In the genomic region with DNA sequence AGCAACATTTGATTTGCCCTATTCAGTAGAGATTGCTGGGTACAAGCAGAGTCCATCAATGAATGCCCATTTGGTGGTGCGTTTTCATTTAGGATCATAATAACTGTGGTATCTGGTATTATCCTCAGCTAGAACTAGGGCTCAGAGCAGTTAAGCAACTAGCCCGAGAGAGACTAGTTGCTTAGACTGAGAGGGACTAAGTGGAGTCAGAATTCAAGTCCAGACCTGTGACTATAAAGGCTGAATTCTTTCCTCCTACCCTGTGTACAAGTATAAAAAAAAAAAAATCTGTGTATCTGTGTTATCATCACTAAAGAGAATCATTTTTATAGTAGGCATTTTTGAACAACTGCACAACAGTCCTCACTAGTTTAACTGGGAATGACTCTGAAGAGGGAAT, we compare ENCODE assay signal across 21 cellular contexts. TPM values are rescaled to one million over a fixed set of nuclear protein-coding genes. Genes with fewer than 3 reads are reported as not detected.
DNase-seq lines count a peak whose midpoint lies in the region; ATAC-seq, FAIRE-seq and TF ChIP-seq lines count a peak whose summit lies in the region.
"Had no signal": no experiment of that assay in that cellular context is flagged by ENCODE, and none has a peak within 500 bp of the region (broad histone marks: within the 10 kb centered on the region; RNA-seq: fewer than 3 reads in every experiment).

No MANE protein-coding gene starts in this region.

- no peak for FAIRE-seq in bronchial epithelial cell (lab: Jason Lieb, UNC)
- FAIRE-seq: A204.1, GM12891, GM18507 had no signal

- DNase-seq in HPDE6-E6E7 (ENCODE audit: extremely low spot score), result peak; percentile 2
- DNase-seq in bronchial epithelial cell (ENCODE audit: low read depth), result peak; percentile 77
- DNase-seq in foreskin keratinocyte, result peak in 1 of 2 donors; percentile 68
- no peak for DNase-seq in activated CD4-positive, alpha-beta T cell treated with anti-CD3 and anti-CD28 coated beads, Interleukin-2, amount 50 U/mL, for 48 hours
- DNase-seq in NCI-H2107 (lab: John Stamatoyannopoulos, UW), result no peak
- DNase-seq in activated CD4-positive, alpha-beta T cell treated with anti-CD3 and anti-CD28 coated beads, Interleukin-2, amount 50 U/mL, for 1 hour, result no peak
- DNase-seq: AML-193; BE2C; Calu3; CD4-positive, alpha-beta memory T cell; COR-L47; DMS53; DMS79 treated with DMSO at 0.1 percent for 48 hours; GF-D8; H9 had no signal

- no peaks in the 10 kb centered on the region for H3K36me3 ChIP-seq in bronchial epithelial cell (ENCODE audit: control insufficient read depth, insufficient read depth, low read length)
- H3K36me3 ChIP-seq: BE2C; BLaER1 treated with 17β-estradiol and CSF1 and Interleukin-3, amounts not matched to agents 10 nM and 100 nM had no signal

- H3K27me3 ChIP-seq in bronchial epithelial cell (ENCODE audit: control insufficient read depth, insufficient read depth, low read length) (no peaks in the 10 kb centered on the region), foreskin keratinocyte (no peaks in the 10 kb centered on the region)
- H3K27me3 ChIP-seq: BE2C; BLaER1 treated with 17β-estradiol and CSF1 and Interleukin-3, amounts not matched to agents 10 nM and 100 nM had no signal

- no peak overlapping the region for H3K4me3 ChIP-seq in bronchial epithelial cell (ENCODE audit: low read depth, low read length)
- H3K4me3 ChIP-seq: BLaER1 treated with 17β-estradiol and CSF1 and Interleukin-3, amounts not matched to agents 10 nM and 100 nM; GM23338 had no signal

- ATAC-seq in foreskin keratinocyte, result peak; percentile 80
- ATAC-seq: GM23338, HCT116 had no signal

- no peaks in the 10 kb centered on the region for H3K4me1 ChIP-seq in foreskin keratinocyte
- H3K4me1 ChIP-seq: BE2C; BLaER1 treated with 17β-estradiol and CSF1 and Interleukin-3, amounts not matched to agents 10 nM and 100 nM had no signal

- no peak overlapping the region for H3K27ac ChIP-seq in foreskin keratinocyte
- H3K27ac ChIP-seq: BLaER1 treated with 17β-estradiol and CSF1 and Interleukin-3, amounts not matched to agents 10 nM and 100 nM had no signal

- TF ChIP-seq CTCF in bronchial epithelial cell (IDR thresholded peaks at IDR 0.05; ENCODE audit: insufficient read depth, low read length, severe bottlenecking), result no peak
- TF ChIP-seq CTCF in foreskin keratinocyte (conservative IDR thresholded peaks at IDR 0.05), result no peak

RNA-seq across cellular contexts. Expression of a gene that starts 45.3 kb away (rescaled TPM):
- 13.6 and 43.7 TPM in 2 replicates for total RNA-seq in bronchial epithelial cell
- 228 and 406 TPM in 2 replicates for total RNA-seq in foreskin keratinocyte
- 194 and 421 TPM in 2 replicates for polyA plus RNA-seq in foreskin keratinocyte
- total RNA-seq: CD4-positive, alpha-beta memory T cell; GM23338 had no signal
- polyA plus RNA-seq: CD4-positive, alpha-beta memory T cell had no signal

Comparison
In these comparisons a context has a peak if more than half of its experiments do, and no peak if none do; other contexts are left out.
1. DNase-seq: peak in HPDE6-E6E7 (single experiment) and bronchial epithelial cell (single experiment); none in activated CD4-positive, alpha-beta T cell treated with anti-CD3 and anti-CD28 coated beads, Interleukin-2, amount 50 U/mL, for 48 hours (0 of 2), NCI-H2107 (single experiment) and activated CD4-positive, alpha-beta T cell treated with anti-CD3 and anti-CD28 coated beads, Interleukin-2, amount 50 U/mL, for 1 hour (single experiment).